Comparison of ENCODE assay signal across 1 cellular context in the genomic region with DNA sequence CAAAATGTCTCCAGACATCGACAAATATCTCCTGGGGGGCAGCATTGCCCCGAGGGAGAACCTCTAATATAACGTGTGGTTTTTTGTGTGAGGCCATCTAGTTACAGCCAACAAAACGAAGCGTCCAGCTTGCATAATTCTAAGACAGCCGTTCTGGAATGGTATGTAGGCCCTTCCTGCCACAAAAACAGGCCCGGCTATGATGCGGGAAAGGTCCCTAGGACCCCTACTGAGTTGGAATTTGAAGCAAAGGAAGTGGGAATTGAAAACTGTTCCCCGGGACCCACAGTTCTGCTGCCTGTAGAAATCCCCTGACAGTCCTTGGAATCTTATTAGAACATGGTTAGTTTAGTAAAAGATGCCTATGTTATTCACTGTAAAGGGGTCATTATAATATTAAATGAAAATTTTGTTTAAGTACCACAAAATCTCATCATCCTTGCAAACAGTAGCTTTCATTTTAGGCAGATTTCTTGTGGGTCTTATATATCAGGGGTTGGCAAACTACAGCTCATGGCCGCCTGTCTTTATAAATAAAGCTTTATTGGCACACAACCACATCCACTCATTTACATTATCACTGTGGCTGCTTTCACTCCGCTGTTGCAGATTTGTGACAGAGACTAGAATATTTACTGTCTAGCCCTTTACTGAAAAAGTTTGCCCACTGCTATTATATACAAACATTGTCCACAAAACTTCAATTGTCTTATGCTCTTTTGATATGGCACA.
TF ChIP-seq lines count a peak whose summit lies in the region.

No MANE protein-coding gene starts in this region.

TF ChIP-seq in GM23338, 12 proteins besides CTCF, POLR2A, EP300 and RAD21:
- TF ChIP-seq EZH2phosphoT487 (IDR thresholded peaks at IDR 0.05; ENCODE audit: unreplicated experiment) (no peak), JUNB (IDR thresholded peaks at IDR 0.05; ENCODE audit: unreplicated experiment) (no peak), NANOG (IDR thresholded peaks at IDR 0.05; ENCODE audit: borderline replicate concordance) (no peak), ZNF114 (CRISPR knock-in tag; IDR thresholded peaks at IDR 0.05) (no peak), STAT1 (IDR thresholded peaks at IDR 0.05; ENCODE audit: unreplicated experiment) (no peak)
